ENCODE assay signal across 8 cellular contexts in genomic region chr14:94681300-94682060, GRCh38.
DNase-seq lines count a peak whose midpoint lies in the region; ATAC-seq and TF ChIP-seq lines count a peak whose summit lies in the region.

No MANE protein-coding gene starts in this region.

- peak; percentile 11 for ATAC-seq in activated CD8-positive, alpha-beta T cell treated with anti-CD3 and anti-CD28 coated beads, Interleukin-2, amount 10 ng/mL, durations not matched to agents 7 days and 5 days
- no peak for ATAC-seq in activated CD4-positive, CD25-positive, alpha-beta regulatory T cell treated with anti-CD3 and anti-CD28 coated beads, Interleukin-2, amount 50 U/mL, for 24 hours

- H3K4me3 Mint-ChIP-seq in CD14-positive monocyte, result no peak overlapping the region
- no peak overlapping the region for H3K4me3 Mint-ChIP-seq in activated CD8-positive, alpha-beta T cell treated with anti-CD3 and anti-CD28 coated beads, Interleukin-2, amount 10 ng/mL, durations not matched to agents 7 days and 5 days
- no peak overlapping the region for H3K4me3 Mint-ChIP-seq in activated naive CD8-positive, alpha-beta T cell treated with anti-CD3 and anti-CD28 coated beads for 36 hours

- TF ChIP-seq CTCF in CD14-positive monocyte (IDR thresholded peaks at IDR 0.05), result peak; percentile 11
- TF ChIP-seq CTCF in HFF-Myc (IDR thresholded peaks at IDR 0.05; ENCODE audit: low read depth, low read length, missing control alignments), result peak; percentile 19

- peaks cover 0 to 2% (median 0%) of the 10 kb centered on the region in 7 donors for H3K9me3 Mint-ChIP-seq in CD14-positive monocyte
- no peaks in the 10 kb centered on the region for H3K9me3 Mint-ChIP-seq in activated CD8-positive, alpha-beta T cell treated with anti-CD3 and anti-CD28 coated beads, Interleukin-2, amount 10 ng/mL, durations not matched to agents 7 days and 5 days (ENCODE audit: insufficient read depth)
- no peaks in the 10 kb centered on the region for H3K9me3 Mint-ChIP-seq in activated naive CD8-positive, alpha-beta T cell treated with anti-CD3 and anti-CD28 coated beads for 36 hours

- peak overlapping the region in 1 of 7 donors; percentile 22 for H3K27ac Mint-ChIP-seq in CD14-positive monocyte
- H3K27ac Mint-ChIP-seq in activated CD8-positive, alpha-beta T cell treated with anti-CD3 and anti-CD28 coated beads, Interleukin-2, amount 10 ng/mL, durations not matched to agents 7 days and 5 days, result no peak overlapping the region
- no peak overlapping the region for H3K27ac Mint-ChIP-seq in activated naive CD8-positive, alpha-beta T cell treated with anti-CD3 and anti-CD28 coated beads for 36 hours

- H3K27me3 Mint-ChIP-seq in CD14-positive monocyte (ENCODE audit: low read depth in 3 of 3), result peaks cover 0 to 7% (median 0%) of the 10 kb centered on the region in 3 donors
- no peaks in the 10 kb centered on the region for H3K27me3 Mint-ChIP-seq in activated CD8-positive, alpha-beta T cell treated with anti-CD3 and anti-CD28 coated beads, Interleukin-2, amount 10 ng/mL, durations not matched to agents 7 days and 5 days (ENCODE audit: low read depth)
- peaks cover 4% of the 10 kb centered on the region for H3K27me3 Mint-ChIP-seq in activated naive CD8-positive, alpha-beta T cell treated with anti-CD3 and anti-CD28 coated beads for 36 hours

- CTCF ChIA-PET in activated CD8-positive, alpha-beta T cell treated with anti-CD3 and anti-CD28 coated beads, Interleukin-2, amount 10 ng/mL, durations not matched to agents 7 days and 5 days (lab: Charles Lee), result no interaction called here

- POLR2A ChIA-PET in activated CD8-positive, alpha-beta T cell treated with anti-CD3 and anti-CD28 coated beads, Interleukin-2, amount 10 ng/mL, durations not matched to agents 7 days and 5 days (lab: Charles Lee), result no interaction called here

- DNase-seq in CD14-positive monocyte (ENCODE audit: low spot score), result no peak
- DNase-seq in HFF-Myc (ENCODE audit: extremely low read depth, low read depth), result no peak
- no peak for DNase-seq in activated CD8-positive, alpha-beta T cell treated with anti-CD3 and anti-CD28 coated beads, Interleukin-2, amount 10 ng/mL, durations not matched to agents 7 days and 5 days
- peak; percentile 46 for DNase-seq in left kidney (ENCODE audit: low read depth, low spot score)
- no peak for DNase-seq in NCI-H1436 (lab: John Stamatoyannopoulos, UW)
- no peak for DNase-seq in activated naive CD8-positive, alpha-beta T cell treated with anti-CD3 and anti-CD28 coated beads for 36 hours
- DNase-seq in activated T-cell treated with anti-CD3 and anti-CD28 coated beads, Interleukin-2, amount 50 U/mL, for 1 hour, result no peak

- H3K36me3 Mint-ChIP-seq in CD14-positive monocyte, result no peaks in the 10 kb centered on the region
- H3K36me3 Mint-ChIP-seq in activated CD8-positive, alpha-beta T cell treated with anti-CD3 and anti-CD28 coated beads, Interleukin-2, amount 10 ng/mL, durations not matched to agents 7 days and 5 days (ENCODE audit: low read depth), result no peaks in the 10 kb centered on the region
- no peaks in the 10 kb centered on the region for H3K36me3 Mint-ChIP-seq in activated naive CD8-positive, alpha-beta T cell treated with anti-CD3 and anti-CD28 coated beads for 36 hours

- H3K4me1 Mint-ChIP-seq in CD14-positive monocyte, result no peaks in the 10 kb centered on the region
- H3K4me1 Mint-ChIP-seq in activated CD8-positive, alpha-beta T cell treated with anti-CD3 and anti-CD28 coated beads, Interleukin-2, amount 10 ng/mL, durations not matched to agents 7 days and 5 days (ENCODE audit: low read depth), result no peaks in the 10 kb centered on the region
- no peaks in the 10 kb centered on the region for H3K4me1 Mint-ChIP-seq in activated naive CD8-positive, alpha-beta T cell treated with anti-CD3 and anti-CD28 coated beads for 36 hours

- intact Hi-C loops in CD14-positive monocyte (cut with micrococcal nuclease), result no loop called here

- H3K4me3 ChIP-seq in HFF-Myc (replicated peaks; ENCODE audit: low read depth, low read length), result no peak overlapping the region
